Comparison of ENCODE assay signal across 23 cellular contexts in genomic region chr18:45171575-45172225, GRCh38.
DNase-seq lines count a peak whose midpoint lies in the region; ATAC-seq, FAIRE-seq and TF ChIP-seq lines count a peak whose summit lies in the region.
"Had no signal": no experiment of that assay in that cellular context is flagged by ENCODE, and none has a peak within 500 bp of the region (broad histone marks: within the 10 kb centered on the region; RNA-seq: fewer than 3 reads in every experiment).

No MANE protein-coding gene starts in this region.

- H3K9me3 ChIP-seq in esophagus squamous epithelium, result no peaks in the 10 kb centered on the region
- no peaks in the 10 kb centered on the region for H3K9me3 ChIP-seq in left lung
- H3K9me3 ChIP-seq in uterus, result no peaks in the 10 kb centered on the region
- no peaks in the 10 kb centered on the region for H3K9me3 ChIP-seq in prostate gland
- no peaks in the 10 kb centered on the region for H3K9me3 ChIP-seq in endodermal cell (ENCODE audit: control insufficient read depth, low read length)
- H3K9me3 ChIP-seq: adrenal gland had no signal

- no peak overlapping the region for H3K4me3 ChIP-seq in esophagus squamous epithelium
- H3K4me3 ChIP-seq in left lung, result no peak overlapping the region
- no peak overlapping the region for H3K4me3 ChIP-seq in uterus
- H3K4me3 ChIP-seq in prostate gland, result no peak overlapping the region
- H3K4me3 ChIP-seq in endodermal cell (ENCODE audit: low read length), result no peak overlapping the region
- H3K4me3 ChIP-seq: adrenal gland, lung had no signal

- ATAC-seq in left lung, result peak; percentile 27
- ATAC-seq: stimulated activated effector memory CD8-positive, alpha-beta T cell treated with anti-CD3 and anti-CD28 coated beads, Interleukin-12 subunit alpha, Interleukin-12 subunit beta, amount 100 ng/mL, for 72 hours had no signal

- no peak for FAIRE-seq in HTR-8/SVneo (lab: Jason Lieb, UNC)
- FAIRE-seq: RCC 7860 had no signal

- H3K27me3 Mint-ChIP-seq in endodermal cell (ENCODE audit: insufficient read depth), result no peaks in the 10 kb centered on the region
- H3K27me3 Mint-ChIP-seq: activated B cell treated with CpG ODN at 0.5 μM for 24 hours had no signal

- no peaks in the 10 kb centered on the region for H3K9me3 Mint-ChIP-seq in endodermal cell
- H3K9me3 Mint-ChIP-seq: activated B cell treated with CpG ODN at 0.5 μM for 24 hours; H9; stimulated activated effector memory CD8-positive, alpha-beta T cell treated with anti-CD3 and anti-CD28 coated beads, Interleukin-12 subunit alpha, Interleukin-12 subunit beta, amount 100 ng/mL, for 72 hours had no signal

- H3K4me1 ChIP-seq in esophagus squamous epithelium, result peaks cover 0 to 14% (median 6%) of the 10 kb centered on the region in 3 donors
- H3K4me1 ChIP-seq in left lung, result peaks cover 0 to 4% of the 10 kb centered on the region in 2 donors
- no peaks in the 10 kb centered on the region for H3K4me1 ChIP-seq in uterus
- peaks cover 9% of the 10 kb centered on the region for H3K4me1 ChIP-seq in prostate gland (replicated peaks)
- no peaks in the 10 kb centered on the region for H3K4me1 ChIP-seq in endodermal cell (ENCODE audit: control insufficient read depth, insufficient read depth, low read length)
- H3K4me1 ChIP-seq: adrenal gland had no signal

- intact Hi-C loops in esophagus squamous epithelium (cut with DNase I), result no loop called here
- intact Hi-C loops in left lung (cut with DNase I), result no loop called here
- intact Hi-C loops in uterus (cut with DNase I; ENCODE audit: low total_unique reads), result no loop called here
- intact Hi-C loops in prostate gland (cut with DNase I), result no loop called here

- H3K27me3 ChIP-seq in esophagus squamous epithelium (no peaks in the 10 kb centered on the region), left lung (no peaks in the 10 kb centered on the region), uterus (no peaks in the 10 kb centered on the region), prostate gland (replicated peaks; ENCODE audit: insufficient read depth) (no peaks in the 10 kb centered on the region), endodermal cell (ENCODE audit: control insufficient read depth, insufficient read depth, low read length, poor library complexity, severe bottlenecking) (peaks cover 4% of the 10 kb centered on the region)
- H3K27me3 ChIP-seq: adrenal gland had no signal

- 81 to 85% methylated on average over 4 of the region's 4 CpGs for WGBS in esophagus squamous epithelium, 2 donors
- WGBS in prostate gland, result 95% methylated on average over 4 of the region's 4 CpGs
- 94 to 100% methylated on average over 1 to 4 of the region's 4 CpGs for WGBS in endodermal cell (ENCODE audit: insufficient coverage in 1 of 2, insufficient read length in 1 of 2), 2 experiments

- TF ChIP-seq CTCF in esophagus squamous epithelium (IDR thresholded peaks at IDR 0.05) (no peak), left lung (IDR thresholded peaks at IDR 0.05) (no peak), uterus (IDR thresholded peaks at IDR 0.05) (peak in 1 of 4 experiments; percentile 12), prostate gland (IDR thresholded peaks at IDR 0.05) (no peak), endodermal cell (conservative IDR thresholded peaks at IDR 0.05) (no peak)

- DNase-seq in LHCN-M2 (ENCODE audit: low read depth), result peak; percentile 9
- no peak for DNase-seq in esophagus squamous epithelium (lab: John Stamatoyannopoulos, UW)
- DNase-seq in left lung, result no peak
- DNase-seq in uterus, result peak; percentile 20 to 24
- DNase-seq in prostate gland (ENCODE audit: low spot score), result no peak
- DNase-seq in HTR-8/SVneo (ENCODE audit: insufficient read length, low spot score), result no peak
- DNase-seq in endodermal cell, result no peak
- DNase-seq: activated B cell treated with CpG ODN at 0.5 μM for 24 hours; activated CD4-positive, alpha-beta T cell treated with anti-CD3 and anti-CD28 coated beads, Interleukin-2, amount 50 U/mL, for 48 hours; activated gamma-delta T cell treated with Interleukin-2 at 50 U/mL for 16 hours; adrenal gland; DMS79 treated with DMSO at 0.1 percent for 48 hours; effector CD4-positive, alpha-beta T cell; H9; head of caudate nucleus; Kasumi-1; NCI-H1092 treated with DMSO at 0.1 percent for 48 hours; NCI-H2081; NCI-H446 treated with DMSO at 0.1 percent for 48 hours; nucleus accumbens had no signal

- no peak overlapping the region for H3K9ac ChIP-seq in endodermal cell (ENCODE audit: extremely low read depth, low read length, poor library complexity, severe bottlenecking)

- H3K36me3 ChIP-seq in esophagus squamous epithelium (no peaks in the 10 kb centered on the region), left lung (no peaks in the 10 kb centered on the region), uterus (no peaks in the 10 kb centered on the region), prostate gland (no peaks in the 10 kb centered on the region), endodermal cell (ENCODE audit: control insufficient read depth, insufficient read depth, low read length) (no peaks in the 10 kb centered on the region)
- H3K36me3 ChIP-seq: adrenal gland had no signal

- no peak overlapping the region for H3K4me3 Mint-ChIP-seq in endodermal cell
- H3K4me3 Mint-ChIP-seq: activated B cell treated with CpG ODN at 0.5 μM for 24 hours; H9; stimulated activated effector memory CD8-positive, alpha-beta T cell treated with anti-CD3 and anti-CD28 coated beads, Interleukin-12 subunit alpha, Interleukin-12 subunit beta, amount 100 ng/mL, for 72 hours had no signal

- H3K4me1 Mint-ChIP-seq in endodermal cell, result peaks cover 2% of the 10 kb centered on the region
- H3K4me1 Mint-ChIP-seq: H9 had no signal

- peak overlapping the region in 3 of 4 donors; percentile 28 to 64 (median 31) for H3K27ac ChIP-seq in esophagus squamous epithelium
- peak overlapping the region in 1 of 2 donors; percentile 14 for H3K27ac ChIP-seq in left lung
- H3K27ac ChIP-seq in uterus, result peak overlapping the region; percentile 29 to 57
- H3K27ac ChIP-seq in prostate gland, result no peak overlapping the region
- H3K27ac ChIP-seq in endodermal cell (ENCODE audit: low read depth, low read length), result no peak overlapping the region

- no peaks in the 10 kb centered on the region for H3K36me3 Mint-ChIP-seq in endodermal cell (ENCODE audit: low read depth)
- H3K36me3 Mint-ChIP-seq: stimulated activated effector memory CD8-positive, alpha-beta T cell treated with anti-CD3 and anti-CD28 coated beads, Interleukin-12 subunit alpha, Interleukin-12 subunit beta, amount 100 ng/mL, for 72 hours had no signal

- TF ChIP-seq POLR2A in esophagus squamous epithelium (IDR thresholded peaks at IDR 0.05) (no peak), uterus (IDR thresholded peaks at IDR 0.05) (no peak), prostate gland (IDR thresholded peaks at IDR 0.05) (no peak)

- no peak overlapping the region for H3K27ac Mint-ChIP-seq in endodermal cell
- H3K27ac Mint-ChIP-seq: activated B cell treated with CpG ODN at 0.5 μM for 24 hours; H9; stimulated activated effector memory CD8-positive, alpha-beta T cell treated with anti-CD3 and anti-CD28 coated beads, Interleukin-12 subunit alpha, Interleukin-12 subunit beta, amount 100 ng/mL, for 72 hours had no signal

Comparison
In these comparisons a context has a peak if more than half of its experiments do, and no peak if none do; other contexts are left out.
1. DNase-seq: peak in LHCN-M2 (single experiment) and uterus (2 of 2); none in esophagus squamous epithelium (single experiment), left lung (0 of 2), prostate gland (single experiment), HTR-8/SVneo (single experiment) and endodermal cell (single experiment).
2. H3K27ac ChIP-seq: peak in esophagus squamous epithelium (3 of 4) and uterus (2 of 2); none in prostate gland (0 of 2) and endodermal cell (single experiment).